8 cellular contexts compared by ENCODE assay signal in the genomic region with DNA sequence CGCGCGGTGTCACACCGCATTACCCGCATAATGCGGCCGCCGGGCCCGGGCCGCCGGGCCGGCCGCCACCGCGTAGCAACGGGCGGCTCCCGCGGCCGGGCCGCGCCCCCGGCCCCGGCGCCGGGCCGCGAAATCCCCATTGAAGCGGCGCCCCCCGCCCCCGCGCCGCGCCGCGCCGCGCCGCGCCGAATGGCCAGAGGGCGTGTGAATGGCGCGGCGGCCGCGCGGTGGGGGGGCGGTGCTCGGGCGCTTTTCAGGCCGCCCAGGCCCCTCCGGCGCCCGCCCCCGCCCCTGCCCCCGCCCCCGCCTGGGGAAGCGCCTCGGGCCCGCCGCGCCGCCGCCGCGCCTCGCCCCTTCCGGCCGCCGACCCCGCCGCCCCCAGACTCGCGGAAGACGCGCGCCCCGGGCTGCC. TPM values are rescaled to one million over a fixed set of nuclear protein-coding genes. Genes with fewer than 3 reads are reported as not detected.
DNase-seq lines count a peak whose midpoint lies in the region; ATAC-seq and TF ChIP-seq lines count a peak whose summit lies in the region.

No MANE protein-coding gene starts in this region.

- no peaks in the 10 kb centered on the region for H4K20me1 ChIP-seq in SK-N-SH (ENCODE audit: insufficient read depth)

- in situ Hi-C loops in KBM-7 (cut with MboI; ENCODE audit: low pct_unique_long_range_greater_than_20kb, low sequenced_read_pairs) = no loop called here

- H3K79me2 ChIP-seq in SK-N-SH (ENCODE audit: insufficient read depth) = no peaks in the 10 kb centered on the region

- no peak for TF ChIP-seq EP300 in SK-N-SH (IDR thresholded peaks at IDR 0.05; ENCODE audit: borderline replicate concordance in 1 of 2, low read depth in 1 of 2, low read length in 1 of 2)
- TF ChIP-seq EP300 in gastroesophageal sphincter (IDR thresholded peaks at IDR 0.05) = no peak
- TF ChIP-seq EP300 in sigmoid colon (IDR thresholded peaks at IDR 0.05) = no peak

- H3K4me3 ChIP-seq in SK-N-SH (ENCODE audit: low read depth in 2 of 2, low read length in 1 of 2) = peak overlapping the region; percentile 49 to 51; a peak in 3 of 4 replicates
- peak overlapping the region; percentile 35 to 70 for H3K4me3 ChIP-seq in gastroesophageal sphincter
- H3K4me3 ChIP-seq in sigmoid colon = peak overlapping the region; percentile 49 to 69 (median 60)

- peak; percentile 73 for DNase-seq in AG20443 (ENCODE audit: low spot score)
- peak; percentile 80 for DNase-seq in GM20000 (ENCODE audit: low spot score)
- DNase-seq in SK-N-SH = peak; percentile 92
- no peak for DNase-seq in sigmoid colon
- DNase-seq in KBM-7 = no peak
- DNase-seq in SKM-1 treated with dmso at 0.1 percent for 144 hours (lab: John Stamatoyannopoulos, UW; ENCODE audit: unreplicated experiment) = no peak

- peaks cover 4% of the 10 kb centered on the region for H3F3A ChIP-seq in SK-N-SH (replicated peaks; ENCODE audit: insufficient read depth)

- no peaks in the 10 kb centered on the region for H3K36me3 ChIP-seq in SK-N-SH (replicated peaks in 1 of 2; ENCODE audit: control insufficient read depth in 1 of 2, insufficient read depth in 2 of 2, low read length in 1 of 2)
- no peaks in the 10 kb centered on the region for H3K36me3 ChIP-seq in gastroesophageal sphincter
- H3K36me3 ChIP-seq in sigmoid colon = no peaks in the 10 kb centered on the region

- H3K9ac ChIP-seq in SK-N-SH = peak overlapping the region; percentile 49; the same call in 1 of the 2 replicates

- intact Hi-C loops in sigmoid colon (cut with DNase I) = no loop called here

- 0% methylated on average over 16 of the region's 80 CpGs for WGBS in SK-N-SH (ENCODE audit: low lambda C conversion rate)
- WGBS in gastroesophageal sphincter (ENCODE audit: low coverage in 1 of 2), 2 donors = no CpG with 5 or more reads among the region's 80 CpGs
- 1% methylated on average over 80 of the region's 80 CpGs for WGBS in sigmoid colon, 2 donors

- H3K27ac ChIP-seq in SK-N-SH (ENCODE audit: low read depth in 2 of 2, low read length in 1 of 2) (peak overlapping the region in 1 of 2 experiments; percentile 66; a peak in 2 of 4 replicates), gastroesophageal sphincter (peak overlapping the region in 3 of 4 donors; percentile 76 to 82 (median 78)), sigmoid colon (peak overlapping the region; percentile 73 to 79 (median 76))

- H3K27me3 ChIP-seq in SK-N-SH (ENCODE audit: insufficient read depth) (no peaks in the 10 kb centered on the region), gastroesophageal sphincter (peaks cover 17% of the 10 kb centered on the region), sigmoid colon (no peaks in the 10 kb centered on the region)

- peak overlapping the region; percentile 66; the same call in 1 of the 2 replicates for H3K4me2 ChIP-seq in SK-N-SH

- CTCF ChIA-PET in SK-N-SH (lab: Yijun Ruan, JAX) = no interaction called here

- TF ChIP-seq CTCF in GM20000 (IDR thresholded peaks at IDR 0.05; ENCODE audit: extremely low read depth, missing control alignments) (no peak), SK-N-SH (IDR thresholded peaks at IDR 0.05) (no peak), gastroesophageal sphincter (IDR thresholded peaks at IDR 0.05) (no peak), sigmoid colon (IDR thresholded peaks at IDR 0.05) (no peak)

- TF ChIP-seq POLR2A in gastroesophageal sphincter (IDR thresholded peaks at IDR 0.05) (no peak), sigmoid colon (IDR thresholded peaks at IDR 0.05) (no peak)

- peak overlapping the region; percentile 88; the same call in 1 of the 2 replicates for H2AFZ ChIP-seq in SK-N-SH (ENCODE audit: low read depth)

- H3K9me3 ChIP-seq in SK-N-SH (no peaks in the 10 kb centered on the region), gastroesophageal sphincter (no peaks in the 10 kb centered on the region), sigmoid colon (no peaks in the 10 kb centered on the region)

- no peaks in the 10 kb centered on the region for H3K9me2 ChIP-seq in SK-N-SH

- TF ChIP-seq RAD21 in SK-N-SH (IDR thresholded peaks at IDR 0.05; ENCODE audit: low read length) = no peak

- ATAC-seq in gastroesophageal sphincter (peak; percentile 62), HG02642 (IDR thresholded peaks at IDR 0.05; ENCODE audit: poor library complexity, unreplicated experiment) (no peak)

- H3K4me1 ChIP-seq in SK-N-SH (ENCODE audit: control insufficient read depth in 1 of 2, insufficient read depth in 2 of 2, low read depth in 1 of 2, low read length in 1 of 2) = peaks cover 0 to 20% of the 10 kb centered on the region in 2 experiments; a peak in 1 of 4 replicates
- peaks cover 0 to 26% (median 5%) of the 10 kb centered on the region in 3 donors for H3K4me1 ChIP-seq in gastroesophageal sphincter
- peaks cover 0 to 28% (median 22%) of the 10 kb centered on the region in 4 donors for H3K4me1 ChIP-seq in sigmoid colon

- POLR2A ChIA-PET in SK-N-SH (lab: Yijun Ruan, JAX) = interaction anchor here (0.6 kb wide), 1 partner anchor 1073 kb away, joined by 4 read pairs; no protein-coding TSS in a partner anchor

TF ChIP-seq in SK-N-SH, 30 proteins besides CTCF, POLR2A, EP300 and RAD21:
- TF ChIP-seq, protein P1, sequence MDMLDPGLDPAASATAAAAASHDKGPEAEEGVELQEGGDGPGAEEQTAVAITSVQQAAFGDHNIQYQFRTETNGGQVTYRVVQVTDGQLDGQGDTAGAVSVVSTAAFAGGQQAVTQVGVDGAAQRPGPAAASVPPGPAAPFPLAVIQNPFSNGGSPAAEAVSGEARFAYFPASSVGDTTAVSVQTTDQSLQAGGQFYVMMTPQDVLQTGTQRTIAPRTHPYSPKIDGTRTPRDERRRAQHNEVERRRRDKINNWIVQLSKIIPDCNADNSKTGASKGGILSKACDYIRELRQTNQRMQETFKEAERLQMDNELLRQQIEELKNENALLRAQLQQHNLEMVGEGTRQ (IDR thresholded peaks at IDR 0.05; ENCODE audit: borderline replicate concordance, low read depth, low read length) = no peak
- TF ChIP-seq, protein P2, sequence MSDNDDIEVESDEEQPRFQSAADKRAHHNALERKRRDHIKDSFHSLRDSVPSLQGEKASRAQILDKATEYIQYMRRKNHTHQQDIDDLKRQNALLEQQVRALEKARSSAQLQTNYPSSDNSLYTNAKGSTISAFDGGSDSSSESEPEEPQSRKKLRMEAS (IDR thresholded peaks at IDR 0.05; ENCODE audit: low read depth) = 0 out of 2 replicates have a peak, but pooled peaks have one; percentile 7

RNA-seq across cellular contexts. Expression of a gene that starts 46.9 kb away (rescaled TPM):
- polyA plus RNA-seq in SK-N-SH (2012; rRNA removed) = 5.3 and 7.6 TPM in 2 replicates
- 3.7 and 4.9 TPM in 2 replicates for polyA plus RNA-seq in SK-N-SH (2012; cell fraction: cytosol; rRNA removed)
- polyA plus RNA-seq in SK-N-SH (2012; cell fraction: nucleus; rRNA removed) = 13.4 and 18.7 TPM in 2 replicates
- total RNA-seq in gastroesophageal sphincter = 1 to 10 TPM in 2 of 4 donors, under 1 TPM in 2; 0.62 to 1.4 (median 0.99) TPM
- total RNA-seq in sigmoid colon = under 1 TPM in 3 of 4 donors, not detected in 1; 0.49 to 0.71 (median 0.54) TPM
- polyA plus RNA-seq in sigmoid colon = under 1 TPM; under 0.01 to 0.57 (median 0.23) TPM

Comparison
In these comparisons a context has a peak if more than half of its experiments do, and no peak if none do; other contexts are left out.
1. DNase-seq: peak in AG20443 (single experiment), GM20000 (single experiment) and SK-N-SH (single experiment); none in sigmoid colon (single experiment), KBM-7 (single experiment) and SKM-1 treated with dmso at 0.1 percent for 144 hours (single experiment).
2. Peak in every context shown above with its lines, with median percentiles within 50 percentile points of each other: H3K4me3 ChIP-seq.